12 cellular contexts compared by ENCODE assay signal in the genomic region with DNA sequence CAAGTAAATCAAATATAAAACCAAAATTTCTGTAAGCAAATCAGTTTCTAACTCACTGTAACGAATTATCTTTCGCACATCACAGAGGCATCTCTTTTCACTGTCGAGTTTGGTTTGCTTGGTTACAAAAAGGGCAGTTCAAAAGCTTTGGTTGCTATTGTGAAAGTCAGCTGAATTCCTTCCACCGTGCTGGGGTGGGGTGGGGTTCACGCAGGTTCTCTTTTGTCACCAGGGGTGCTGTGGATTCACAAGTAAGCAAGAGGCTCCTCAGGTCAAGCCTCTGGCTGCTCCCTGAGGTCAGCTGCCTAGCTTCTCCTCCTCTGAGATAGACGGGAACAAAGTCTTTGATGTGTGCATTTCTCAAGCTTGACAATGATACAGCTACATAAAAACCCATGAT. TPM values are rescaled to one million over a fixed set of nuclear protein-coding genes. Genes with fewer than 3 reads are reported as not detected.
DNase-seq lines count a peak whose midpoint lies in the region; ATAC-seq, FAIRE-seq and TF ChIP-seq lines count a peak whose summit lies in the region.
"Had no signal": no experiment of that assay in that cellular context is flagged by ENCODE, and none has a peak within 500 bp of the region (broad histone marks: within the 10 kb centered on the region; RNA-seq: fewer than 3 reads in every experiment).

No MANE protein-coding gene starts in this region.

- H3K4me2 ChIP-seq in astrocyte (ENCODE audit: low read length) (peak overlapping the region; percentile 78), smooth muscle cell (peak overlapping the region; percentile 77)

- H3K27me3 Mint-ChIP-seq in astrocyte (ENCODE audit: low read depth, unreplicated experiment) = no peaks in the 10 kb centered on the region

- H3K9me3 Mint-ChIP-seq in astrocyte (ENCODE audit: unreplicated experiment) = no peaks in the 10 kb centered on the region

- H3K9me3 ChIP-seq in astrocyte (ENCODE audit: insufficient read depth, low read depth, low read length) (no peaks in the 10 kb centered on the region), smooth muscle cell (replicated peaks; ENCODE audit: low read depth) (no peaks in the 10 kb centered on the region)
- H3K9me3 ChIP-seq: colonic mucosa had no signal

- TF ChIP-seq CTCF in astrocyte (IDR thresholded peaks at IDR 0.05; ENCODE audit: insufficient read depth, low read depth, low read length) (no peak), kidney epithelial cell (IDR thresholded peaks at IDR 0.05; ENCODE audit: insufficient read depth, low read length, poor library complexity, severe bottlenecking) (peak; percentile 4), smooth muscle cell (IDR thresholded peaks at IDR 0.05; ENCODE audit: borderline replicate concordance, insufficient read depth, poor library complexity, severe bottlenecking) (no peak)

- H3K4me3 Mint-ChIP-seq in astrocyte (ENCODE audit: unreplicated experiment) = peak overlapping the region; percentile 15

- no peaks in the 10 kb centered on the region for H4K20me1 ChIP-seq in astrocyte (ENCODE audit: insufficient read depth, low read length)
- no peaks in the 10 kb centered on the region for H4K20me1 ChIP-seq in smooth muscle cell (ENCODE audit: low read depth)

- H3K27ac Mint-ChIP-seq in astrocyte (ENCODE audit: unreplicated experiment) = peak overlapping the region; percentile 99

- H2AFZ ChIP-seq in astrocyte (ENCODE audit: low read depth, low read length) (no peak overlapping the region), smooth muscle cell (ENCODE audit: low read depth) (no peak overlapping the region)

- FAIRE-seq in astrocyte (lab: Jason Lieb, UNC) = no peak
- FAIRE-seq: kidney had no signal

- H3K27ac ChIP-seq in astrocyte (ENCODE audit: low read depth, low read length) = peak overlapping the region; percentile 99
- H3K27ac ChIP-seq in smooth muscle cell (ENCODE audit: low read depth) = peak overlapping the region; percentile 99

- H3K4me3 ChIP-seq in astrocyte (ENCODE audit: insufficient read depth, low read depth, low read length) = no peak overlapping the region
- no peak overlapping the region for H3K4me3 ChIP-seq in kidney epithelial cell (ENCODE audit: low read depth, low read length)
- no peak overlapping the region for H3K4me3 ChIP-seq in smooth muscle cell
- H3K4me3 ChIP-seq: colonic mucosa had no signal

- DNase-seq in HCEC 1CT (peak; percentile 17), astrocyte (ENCODE audit: low read depth) (no peak), kidney epithelial cell (ENCODE audit: low read depth) (no peak), smooth muscle cell (lab: John Stamatoyannopoulos, UW; ENCODE audit: unreplicated experiment) (no peak), HPDE6-E6E7 (ENCODE audit: extremely low spot score) (no peak), NCI-H1930 (lab: John Stamatoyannopoulos, UW) (no peak)
- DNase-seq in effector CD4-positive, alpha-beta T cell = no peak
- DNase-seq: colonic mucosa, GOT3, kidney, NCI-H1694 treated with DMSO at 0.1 percent for 48 hours had no signal

- H3K79me2 ChIP-seq in astrocyte (ENCODE audit: insufficient read depth, low read length) (peaks cover 69% of the 10 kb centered on the region), smooth muscle cell (ENCODE audit: low read depth) (peaks cover 6% of the 10 kb centered on the region)

- H3K4me1 ChIP-seq in astrocyte (ENCODE audit: insufficient read depth, low read length) (peaks cover 47% of the 10 kb centered on the region), smooth muscle cell (ENCODE audit: low read depth) (peaks cover 24% of the 10 kb centered on the region)
- H3K4me1 ChIP-seq: colonic mucosa had no signal

- peak overlapping the region; percentile 79 for H3K9ac ChIP-seq in astrocyte (ENCODE audit: low read length)
- peak overlapping the region; percentile 92 for H3K9ac ChIP-seq in smooth muscle cell (ENCODE audit: low read depth)

- no peak for ATAC-seq in HG02763 (IDR thresholded peaks at IDR 0.05; ENCODE audit: unreplicated experiment)

- no peaks in the 10 kb centered on the region for H3K27me3 ChIP-seq in astrocyte (ENCODE audit: insufficient read depth, low read length)
- no peaks in the 10 kb centered on the region for H3K27me3 ChIP-seq in kidney epithelial cell (ENCODE audit: control insufficient read depth, insufficient read depth, low read length)
- no peaks in the 10 kb centered on the region for H3K27me3 ChIP-seq in smooth muscle cell (ENCODE audit: low read depth)
- H3K27me3 ChIP-seq: colonic mucosa had no signal

- H3F3A ChIP-seq in smooth muscle cell (ENCODE audit: low read depth) = peaks cover 2% of the 10 kb centered on the region

- peaks cover 2% of the 10 kb centered on the region for H3K36me3 ChIP-seq in astrocyte (ENCODE audit: insufficient read depth, low read length)
- H3K36me3 ChIP-seq in kidney epithelial cell (ENCODE audit: control insufficient read depth, insufficient read depth, low read length) = no peaks in the 10 kb centered on the region
- no peaks in the 10 kb centered on the region for H3K36me3 ChIP-seq in smooth muscle cell (ENCODE audit: low read depth)
- H3K36me3 ChIP-seq: colonic mucosa had no signal

- no peaks in the 10 kb centered on the region for H3K36me3 Mint-ChIP-seq in astrocyte (ENCODE audit: low read depth, unreplicated experiment)

- WGBS in smooth muscle cell (ENCODE audit: low lambda C conversion rate) = 57% methylated on average over 6 of the region's 6 CpGs

- H3K4me1 Mint-ChIP-seq in astrocyte (ENCODE audit: low read depth, unreplicated experiment) = peaks cover 54% of the 10 kb centered on the region

RNA-seq across cellular contexts. Expression of gene EGFR, which starts 47.7 kb away (rescaled TPM):
- 22.0 and 27.3 TPM in 2 replicates for total RNA-seq in astrocyte
- 67.2 and 76.7 TPM in 2 replicates for total RNA-seq in kidney epithelial cell
- 21.6 and 31.1 TPM in 2 replicates for total RNA-seq in smooth muscle cell
- 9.0 and 20.5 TPM in 2 replicates for polyA plus RNA-seq in smooth muscle cell
